In the genomic region with DNA sequence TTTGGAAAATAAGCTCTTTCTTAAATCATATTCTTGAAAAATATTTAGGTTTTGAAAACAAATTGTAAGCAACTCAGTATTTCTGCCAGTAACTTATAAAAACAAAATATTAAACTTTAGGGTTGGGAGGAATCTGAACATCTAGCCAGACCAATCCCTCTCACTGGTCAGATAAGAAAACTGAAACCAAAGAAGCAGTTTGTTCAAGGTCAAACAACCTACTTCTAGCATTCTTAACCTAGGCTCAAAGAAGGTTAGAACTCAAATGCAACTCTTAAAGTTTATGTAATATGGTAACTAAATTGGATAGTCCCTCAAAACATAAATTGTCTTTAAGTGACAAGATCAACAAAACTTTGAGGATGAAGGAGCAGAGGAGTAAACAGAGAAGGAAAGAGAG, we compare ENCODE assay signal across 22 cellular contexts.
"Had no signal": no experiment of that assay in that cellular context is flagged by ENCODE, and none has a peak within 500 bp of the region (broad histone marks: within the 10 kb centered on the region; RNA-seq: fewer than 3 reads in every experiment).

No MANE protein-coding gene starts in this region.

- FAIRE-seq: HTR-8/SVneo had no signal

- DNase-seq: KBM-7; NCI-H1092; NCI-H1105 treated with DMSO at 0.1 percent for 48 hours; NCI-H1417 treated with DMSO at 0.1 percent for 48 hours; NCI-H146; NCI-H1694 treated with DMSO at 0.1 percent for 48 hours; NCI-H1930; NCI-H2081; NCI-H2107; NCI-H2227 treated with DMSO at 0.1 percent for 48 hours; NCI-H524; NCI-H69; NCI-H774; NK-92 treated with Interleukin-12 subunit alpha and Interleukin-12 subunit beta, amount 100 ng/mL, for 24 hours; PC-3; SHP77; SW 1271 had no signal

- H3K4me3 ChIP-seq: SK-N-MC had no signal

- H3K27ac ChIP-seq: HL-60, RWPE1, SK-N-MC had no signal

- ATAC-seq: Panc1, PC-3 had no signal
